27 cellular contexts compared by ENCODE assay signal in genomic region chr14:104095426-104096310, GRCh38. TPM values are rescaled to one million over a fixed set of nuclear protein-coding genes. Genes with fewer than 3 reads are reported as not detected.
"Had no signal": no experiment of that assay in that cellular context is flagged by ENCODE, and none has a peak within 500 bp of the region (broad histone marks: within the 10 kb centered on the region; RNA-seq: fewer than 3 reads in every experiment).

No MANE protein-coding gene starts in this region.

- H3K4me1 ChIP-seq: ascending aorta, gastrocnemius medialis, sigmoid colon had no signal

- H3K36me3 Mint-ChIP-seq: activated CD8-positive, alpha-beta memory T cell treated with anti-CD3 and anti-CD28 coated beads, Interleukin-2, amount 10 ng/mL, durations not matched to agents 7 days and 5 days; activated naive CD8-positive, alpha-beta T cell treated with anti-CD3 and anti-CD28 coated beads, Interleukin-2, amount 10 ng/mL, durations not matched to agents 7 days and 5 days; brain; mesothelial cell of epicardium; naive thymus-derived CD4-positive, alpha-beta T cell; stimulated activated memory B cell treated with anti-CD40 and anti-IgM and Interleukin-4, amounts not matched to agents 10 μg/mL and 1 μg/mL and 100 μg/mL, for 72 hours had no signal

- ATAC-seq: gastrocnemius medialis; stimulated activated memory B cell treated with anti-CD40 and anti-IgM and Interleukin-4, amounts not matched to agents 10 μg/mL and 1 μg/mL and 100 μg/mL, for 72 hours had no signal

- DNase-seq: activated CD4-positive, alpha-beta T cell treated with anti-CD3 and anti-CD28 coated beads, Interleukin-2, amount 10 ng/mL, durations not matched to agents 24 days and 14 days; activated CD4-positive, CD25-positive, alpha-beta regulatory T cell treated with anti-CD3 and anti-CD28 coated beads, Interleukin-2, amount 50 U/mL, for 72 hours; activated CD8-positive, alpha-beta memory T cell treated with anti-CD3 and anti-CD28 coated beads, Interleukin-2, amount 10 ng/mL, durations not matched to agents 7 days and 5 days; activated CD8-positive, alpha-beta T cell treated with anti-CD3 and anti-CD28 coated beads, Interleukin-2, amount 10 ng/mL, durations not matched to agents 7 days and 5 days; activated effector memory CD4-positive, alpha-beta T cell treated with Interleukin-2 at 50 U/mL for 16 hours; activated naive CD4-positive, alpha-beta T cell treated with anti-CD3 and anti-CD28 coated beads for 36 hours; activated naive CD8-positive, alpha-beta T cell treated with anti-CD3 and anti-CD28 coated beads, Interleukin-2, amount 10 ng/mL, durations not matched to agents 7 days and 5 days; activated T-cell treated with anti-CD3 and anti-CD28 coated beads, Interleukin-2, amount 50 U/mL, for 72 hours; cortex of kidney; effector memory CD8-positive, alpha-beta T cell; gastrocnemius medialis; naive thymus-derived CD4-positive, alpha-beta T cell; sigmoid colon; small intestine; stimulated activated CD4-positive, alpha-beta T cell treated with anti-CD3 and anti-CD28 coated beads, Interleukin-1b, Interleukin-23, amount 100 ng/mL, for 48 hours; stimulated activated CD4-positive, alpha-beta T cell treated with anti-CD3 and anti-CD28 coated beads, Interleukin-4, amount 100 ng/mL, for 4 hours; stimulated activated CD8-positive, alpha-beta memory T cell treated with anti-CD3 and anti-CD28 coated beads, Interleukin-4, amount 100 ng/mL, for 48 hours; stomach; T1000; thyroid gland had no signal

- H3K27ac ChIP-seq: ascending aorta, cardiac muscle cell, gastrocnemius medialis, sigmoid colon, stomach, thyroid gland had no signal

- H3K27me3 ChIP-seq: ascending aorta, cardiac muscle cell, thyroid gland had no signal

- H3K4me1 Mint-ChIP-seq: activated CD8-positive, alpha-beta memory T cell treated with anti-CD3 and anti-CD28 coated beads, Interleukin-2, amount 10 ng/mL, durations not matched to agents 7 days and 5 days had no signal

- H3K4me3 Mint-ChIP-seq: activated CD4-positive, alpha-beta T cell treated with anti-CD3 and anti-CD28 coated beads, Interleukin-2, amount 10 ng/mL, durations not matched to agents 24 days and 14 days; activated CD8-positive, alpha-beta memory T cell treated with anti-CD3 and anti-CD28 coated beads, Interleukin-2, amount 10 ng/mL, durations not matched to agents 7 days and 5 days; activated CD8-positive, alpha-beta T cell treated with anti-CD3 and anti-CD28 coated beads, Interleukin-2, amount 10 ng/mL, durations not matched to agents 7 days and 5 days; activated naive CD4-positive, alpha-beta T cell treated with anti-CD3 and anti-CD28 coated beads for 36 hours; activated naive CD8-positive, alpha-beta T cell treated with anti-CD3 and anti-CD28 coated beads, Interleukin-2, amount 10 ng/mL, durations not matched to agents 7 days and 5 days; activated T-cell treated with anti-CD3 and anti-CD28 coated beads, Interleukin-2, amount 50 U/mL, for 72 hours; brain; effector memory CD8-positive, alpha-beta T cell; mesothelial cell of epicardium; naive thymus-derived CD4-positive, alpha-beta T cell; stimulated activated memory B cell treated with anti-CD40 and anti-IgM and Interleukin-4, amounts not matched to agents 10 μg/mL and 1 μg/mL and 100 μg/mL, for 72 hours; T-helper 17 cell had no signal

- H3K36me3 ChIP-seq: ascending aorta, cardiac muscle cell, gastrocnemius medialis, sigmoid colon, stomach, thyroid gland had no signal

- H3K9me3 ChIP-seq: ascending aorta, gastrocnemius medialis, sigmoid colon, stomach, thyroid gland had no signal

- H3K4me3 ChIP-seq: ascending aorta, cardiac muscle cell, gastrocnemius medialis, sigmoid colon, stomach, thyroid gland had no signal

- H3K27ac Mint-ChIP-seq: activated CD4-positive, alpha-beta T cell treated with anti-CD3 and anti-CD28 coated beads, Interleukin-2, amount 10 ng/mL, durations not matched to agents 24 days and 14 days; activated CD8-positive, alpha-beta memory T cell treated with anti-CD3 and anti-CD28 coated beads, Interleukin-2, amount 10 ng/mL, durations not matched to agents 7 days and 5 days; activated CD8-positive, alpha-beta T cell treated with anti-CD3 and anti-CD28 coated beads, Interleukin-2, amount 10 ng/mL, durations not matched to agents 7 days and 5 days; activated naive CD4-positive, alpha-beta T cell treated with anti-CD3 and anti-CD28 coated beads for 36 hours; activated naive CD8-positive, alpha-beta T cell treated with anti-CD3 and anti-CD28 coated beads, Interleukin-2, amount 10 ng/mL, durations not matched to agents 7 days and 5 days; activated T-cell treated with anti-CD3 and anti-CD28 coated beads, Interleukin-2, amount 50 U/mL, for 72 hours; mesothelial cell of epicardium; naive thymus-derived CD4-positive, alpha-beta T cell; stimulated activated memory B cell treated with anti-CD40 and anti-IgM and Interleukin-4, amounts not matched to agents 10 μg/mL and 1 μg/mL and 100 μg/mL, for 72 hours; T-helper 17 cell had no signal

- H3K27me3 Mint-ChIP-seq: activated CD4-positive, alpha-beta T cell treated with anti-CD3 and anti-CD28 coated beads, Interleukin-2, amount 10 ng/mL, durations not matched to agents 24 days and 14 days; activated CD8-positive, alpha-beta memory T cell treated with anti-CD3 and anti-CD28 coated beads, Interleukin-2, amount 10 ng/mL, durations not matched to agents 7 days and 5 days; activated naive CD8-positive, alpha-beta T cell treated with anti-CD3 and anti-CD28 coated beads, Interleukin-2, amount 10 ng/mL, durations not matched to agents 7 days and 5 days; naive thymus-derived CD4-positive, alpha-beta T cell had no signal

- H3K9me3 Mint-ChIP-seq: activated CD4-positive, alpha-beta T cell treated with anti-CD3 and anti-CD28 coated beads, Interleukin-2, amount 10 ng/mL, durations not matched to agents 24 days and 14 days; activated naive CD4-positive, alpha-beta T cell treated with anti-CD3 and anti-CD28 coated beads for 36 hours; activated naive CD8-positive, alpha-beta T cell treated with anti-CD3 and anti-CD28 coated beads, Interleukin-2, amount 10 ng/mL, durations not matched to agents 7 days and 5 days; activated T-cell treated with anti-CD3 and anti-CD28 coated beads, Interleukin-2, amount 50 U/mL, for 72 hours; effector memory CD8-positive, alpha-beta T cell; mesothelial cell of epicardium; naive thymus-derived CD4-positive, alpha-beta T cell; stimulated activated memory B cell treated with anti-CD40 and anti-IgM and Interleukin-4, amounts not matched to agents 10 μg/mL and 1 μg/mL and 100 μg/mL, for 72 hours had no signal

RNA-seq across cellular contexts. Expression of gene ASPG, which starts 10.2 kb away (rescaled TPM):
- total RNA-seq: activated CD4-positive, alpha-beta T cell treated with anti-CD3 and anti-CD28 coated beads, Interleukin-2, amount 10 ng/mL, durations not matched to agents 24 days and 14 days; activated CD8-positive, alpha-beta memory T cell treated with anti-CD3 and anti-CD28 coated beads, Interleukin-2, amount 10 ng/mL, durations not matched to agents 7 days and 5 days; activated CD8-positive, alpha-beta T cell treated with anti-CD3 and anti-CD28 coated beads, Interleukin-2, amount 10 ng/mL, durations not matched to agents 7 days and 5 days; activated naive CD4-positive, alpha-beta T cell treated with anti-CD3 and anti-CD28 coated beads for 36 hours; activated naive CD8-positive, alpha-beta T cell treated with anti-CD3 and anti-CD28 coated beads, Interleukin-2, amount 10 ng/mL, durations not matched to agents 7 days and 5 days; ascending aorta; chondrocyte; T-helper 17 cell had no signal
